Comparison of ENCODE assay signal across 23 cellular contexts in genomic region chr2:150809083-150809482, GRCh38.
DNase-seq lines count a peak whose midpoint lies in the region; ATAC-seq and TF ChIP-seq lines count a peak whose summit lies in the region.
"Had no signal": no experiment of that assay in that cellular context is flagged by ENCODE, and none has a peak within 500 bp of the region (broad histone marks: within the 10 kb centered on the region; RNA-seq: fewer than 3 reads in every experiment).

No MANE protein-coding gene starts in this region.

- no peak overlapping the region for H3K4me2 ChIP-seq in SK-N-SH
- H3K4me2 ChIP-seq in neural progenitor cell: no peak overlapping the region
- H3K4me2 ChIP-seq: A549; BLaER1 treated with 17β-estradiol and CSF1 and Interleukin-3, amounts not matched to agents 10 nM and 100 nM; PC-9 had no signal

- TF ChIP-seq CTCF in SK-N-SH (IDR thresholded peaks at IDR 0.05): no peak
- no peak for TF ChIP-seq CTCF in neural progenitor cell (IDR thresholded peaks at IDR 0.05)
- TF ChIP-seq CTCF in left lung (IDR thresholded peaks at IDR 0.05): no peak

- H4K20me1 ChIP-seq in SK-N-SH (ENCODE audit: insufficient read depth): no peaks in the 10 kb centered on the region
- no peaks in the 10 kb centered on the region for H4K20me1 ChIP-seq in neural progenitor cell (ENCODE audit: low read depth)
- H4K20me1 ChIP-seq: BLaER1 treated with 17β-estradiol and CSF1 and Interleukin-3, amounts not matched to agents 10 nM and 100 nM had no signal

- no peaks in the 10 kb centered on the region for H3K36me3 Mint-ChIP-seq in neural progenitor cell
- H3K36me3 Mint-ChIP-seq: CD8-positive, alpha-beta T cell had no signal

- no peak overlapping the region for H3K27ac Mint-ChIP-seq in neural progenitor cell
- H3K27ac Mint-ChIP-seq: CD8-positive, alpha-beta T cell; T-helper 1 cell treated with Interleukin-12 subunit alpha and Interleukin-12 subunit beta and Interleukin-4 antibody, amounts not matched to agents 30 μg/mL and 1 μg/mL, for 36 hours had no signal

- H3K9me2 ChIP-seq in SK-N-SH: no peaks in the 10 kb centered on the region

- peak in 1 of 2 experiments; percentile 32; a peak in 1 of 4 replicates for TF ChIP-seq EP300 in SK-N-SH (IDR thresholded peaks at IDR 0.05; ENCODE audit: borderline replicate concordance in 1 of 2, low read depth in 1 of 2, low read length in 1 of 2)

- H3K4me3 Mint-ChIP-seq in neural progenitor cell: no peak overlapping the region
- H3K4me3 Mint-ChIP-seq: CD8-positive, alpha-beta T cell; T-helper 1 cell treated with Interleukin-12 subunit alpha and Interleukin-12 subunit beta and Interleukin-4 antibody, amounts not matched to agents 30 μg/mL and 1 μg/mL, for 36 hours had no signal

- H3F3A ChIP-seq in SK-N-SH (replicated peaks; ENCODE audit: insufficient read depth): no peaks in the 10 kb centered on the region
- H3F3A ChIP-seq in neural progenitor cell (ENCODE audit: low read depth): no peaks in the 10 kb centered on the region

- H3K27me3 Mint-ChIP-seq in neural progenitor cell (ENCODE audit: insufficient read depth, low read depth): peaks cover 2% of the 10 kb centered on the region

- WGBS in SK-N-SH (ENCODE audit: low lambda C conversion rate): 52% methylated on average over 2 of the region's 2 CpGs

- H3K9me3 ChIP-seq in SK-N-SH (no peaks in the 10 kb centered on the region), neural progenitor cell (ENCODE audit: low read depth) (no peaks in the 10 kb centered on the region), left lung (no peaks in the 10 kb centered on the region)
- H3K9me3 ChIP-seq: A549; BLaER1 treated with 17β-estradiol and CSF1 and Interleukin-3, amounts not matched to agents 10 nM and 100 nM had no signal

- intact Hi-C loops in left lung (cut with DNase I): no loop called here

- no peak overlapping the region for H3K9ac ChIP-seq in SK-N-SH
- H3K9ac ChIP-seq in neural progenitor cell: no peak overlapping the region
- H3K9ac ChIP-seq: BLaER1 treated with 17β-estradiol and CSF1 and Interleukin-3, amounts not matched to agents 10 nM and 100 nM had no signal

- ATAC-seq in left lung: no peak
- no peak for ATAC-seq in HG03565 (IDR thresholded peaks at IDR 0.05; ENCODE audit: unreplicated experiment)
- ATAC-seq in GM21526 (IDR thresholded peaks at IDR 0.05; ENCODE audit: low FRiP score, unreplicated experiment): no peak
- ATAC-seq in GM21723 (IDR thresholded peaks at IDR 0.05; ENCODE audit: unreplicated experiment): no peak
- ATAC-seq: A549; CD8-positive, alpha-beta T cell; HCT116; HepG2 had no signal

- DNase-seq in DMS 273 (lab: John Stamatoyannopoulos, UW; ENCODE audit: unreplicated experiment) (peak; percentile 78), NCI-H2171 (lab: John Stamatoyannopoulos, UW) (peak; percentile 68), SK-N-SH (peak; percentile 33), neural progenitor cell (ENCODE audit: low spot score) (no peak), left lung (no peak)
- DNase-seq: Calu3; CD8-positive, alpha-beta T cell; KG1; NCI-H1417 treated with DMSO at 0.1 percent for 48 hours; NCI-H2029; NCI-H446 treated with DMSO at 0.1 percent for 48 hours; NCI-H748 treated with DMSO at 0.1 percent for 48 hours; PC-9; SIG-M5 had no signal

- TF ChIP-seq RAD21 in SK-N-SH (IDR thresholded peaks at IDR 0.05; ENCODE audit: low read length): peak; percentile 8; the same call in 1 of the 2 replicates

- H3K9me3 Mint-ChIP-seq in neural progenitor cell: no peaks in the 10 kb centered on the region
- H3K9me3 Mint-ChIP-seq: CD8-positive, alpha-beta T cell; T-helper 1 cell treated with Interleukin-12 subunit alpha and Interleukin-12 subunit beta and Interleukin-4 antibody, amounts not matched to agents 30 μg/mL and 1 μg/mL, for 36 hours had no signal

- H3K27ac ChIP-seq in SK-N-SH (ENCODE audit: low read depth in 2 of 2, low read length in 1 of 2): peak overlapping the region in 1 of 2 experiments; percentile 67; a peak in 2 of 4 replicates
- no peak overlapping the region for H3K27ac ChIP-seq in neural progenitor cell
- no peak overlapping the region for H3K27ac ChIP-seq in left lung
- H3K27ac ChIP-seq: A549; BLaER1 treated with 17β-estradiol and CSF1 and Interleukin-3, amounts not matched to agents 10 nM and 100 nM; PC-9; RWPE1 had no signal

- H2AFZ ChIP-seq in SK-N-SH (ENCODE audit: low read depth) (no peak overlapping the region), neural progenitor cell (replicated peaks) (peak overlapping the region; percentile 39)
- H2AFZ ChIP-seq: PC-9 had no signal

- CTCF ChIA-PET in SK-N-SH (lab: Yijun Ruan, JAX): no interaction called here

- H3K27me3 ChIP-seq in SK-N-SH (ENCODE audit: insufficient read depth) (no peaks in the 10 kb centered on the region), neural progenitor cell (no peaks in the 10 kb centered on the region), left lung (no peaks in the 10 kb centered on the region)
- H3K27me3 ChIP-seq: BLaER1 treated with 17β-estradiol and CSF1 and Interleukin-3, amounts not matched to agents 10 nM and 100 nM had no signal

- H3K4me3 ChIP-seq in SK-N-SH (ENCODE audit: low read depth in 2 of 2, low read length in 1 of 2) (no peak overlapping the region), neural progenitor cell (no peak overlapping the region), left lung (no peak overlapping the region)
- H3K4me3 ChIP-seq: A549; BLaER1 treated with 17β-estradiol and CSF1 and Interleukin-3, amounts not matched to agents 10 nM and 100 nM; PC-9 had no signal

- H3K79me2 ChIP-seq in SK-N-SH (ENCODE audit: insufficient read depth): no peaks in the 10 kb centered on the region
- H3K79me2 ChIP-seq in neural progenitor cell (ENCODE audit: low read depth): no peaks in the 10 kb centered on the region

- H3K4me1 ChIP-seq in SK-N-SH (ENCODE audit: control insufficient read depth in 1 of 2, insufficient read depth in 2 of 2, low read depth in 1 of 2, low read length in 1 of 2) (peaks cover 0 to 14% of the 10 kb centered on the region in 2 experiments; a peak in 2 of 4 replicates), neural progenitor cell (no peaks in the 10 kb centered on the region), left lung (no peaks in the 10 kb centered on the region)
- H3K4me1 ChIP-seq: A549; BLaER1 treated with 17β-estradiol and CSF1 and Interleukin-3, amounts not matched to agents 10 nM and 100 nM had no signal

- H3K36me3 ChIP-seq in SK-N-SH (replicated peaks in 1 of 2; ENCODE audit: control insufficient read depth in 1 of 2, insufficient read depth in 2 of 2, low read length in 1 of 2) (no peaks in the 10 kb centered on the region), neural progenitor cell (no peaks in the 10 kb centered on the region), left lung (no peaks in the 10 kb centered on the region)
- H3K36me3 ChIP-seq: BLaER1 treated with 17β-estradiol and CSF1 and Interleukin-3, amounts not matched to agents 10 nM and 100 nM had no signal

- POLR2A ChIA-PET in SK-N-SH (lab: Yijun Ruan, JAX): no interaction called here

- H3K4me1 Mint-ChIP-seq in neural progenitor cell: peaks cover 3% of the 10 kb centered on the region

TF ChIP-seq in SK-N-SH, 30 proteins besides CTCF, POLR2A, EP300 and RAD21:
- peak; percentile 87 for TF ChIP-seq GATA2 (CRISPR knock-in tag; IDR thresholded peaks at IDR 0.05)
- peak; percentile 44 for TF ChIP-seq CHD2 (IDR thresholded peaks at IDR 0.05; ENCODE audit: low read length, partially characterized antibody)
- no peak for TF ChIP-seq EZH2phosphoT487 (IDR thresholded peaks at IDR 0.05; ENCODE audit: borderline replicate concordance, low read depth)

Comparison
In these comparisons a context has a peak if more than half of its experiments do, and no peak if none do; other contexts are left out.
1. DNase-seq: peak in DMS 273 (single experiment), NCI-H2171 (single experiment) and SK-N-SH (single experiment); none in neural progenitor cell (single experiment) and left lung (0 of 2).